9 cellular contexts compared by ENCODE assay signal in the genomic region with DNA sequence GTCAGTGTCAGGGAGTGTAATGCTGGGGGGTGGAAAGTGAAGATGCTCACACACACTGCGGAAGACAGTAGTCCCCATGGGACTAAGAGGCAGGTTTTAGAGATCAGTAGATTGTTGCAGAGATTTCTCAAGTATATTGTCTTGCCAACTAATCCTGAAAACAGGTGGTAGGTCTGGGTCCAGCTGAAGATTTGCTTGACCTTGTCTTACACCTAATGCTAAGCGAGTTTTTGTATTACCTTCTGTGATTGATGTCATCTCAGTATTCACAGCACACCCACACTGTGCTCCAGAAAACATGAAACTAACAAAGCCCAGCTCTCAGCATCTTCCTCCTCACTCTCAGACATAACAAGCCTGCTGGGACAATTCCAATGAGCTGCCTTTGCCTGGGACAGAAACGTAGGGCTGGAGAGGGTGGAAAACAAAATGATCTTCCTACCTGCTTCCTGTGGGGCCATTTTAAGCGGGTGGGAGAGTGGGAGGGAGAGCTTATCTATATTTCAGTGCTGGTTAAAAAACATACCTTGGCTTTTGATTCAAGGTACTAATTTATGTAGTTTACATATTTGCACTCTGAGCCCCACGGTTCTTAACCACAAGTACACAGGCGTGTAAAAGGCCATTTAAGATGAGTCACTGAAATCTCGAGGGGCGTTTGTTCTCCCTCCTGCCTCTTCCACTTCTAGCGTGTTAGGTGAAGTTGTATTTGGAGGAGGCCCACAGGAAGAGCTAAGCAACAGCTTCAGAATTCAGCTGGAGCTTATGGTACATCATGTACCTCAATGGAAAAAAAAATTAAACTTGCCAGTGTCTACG. TPM values are rescaled to one million over a fixed set of nuclear protein-coding genes. Genes with fewer than 3 reads are reported as not detected.
DNase-seq lines count a peak whose midpoint lies in the region; ATAC-seq, FAIRE-seq and TF ChIP-seq lines count a peak whose summit lies in the region.
"Had no signal": no experiment of that assay in that cellular context is flagged by ENCODE, and none has a peak within 500 bp of the region (broad histone marks: within the 10 kb centered on the region; RNA-seq: fewer than 3 reads in every experiment).

No MANE protein-coding gene starts in this region.

- TF ChIP-seq POLR2A in GM12892 (IDR thresholded peaks at IDR 0.05; ENCODE audit: low read depth, low read length) = no peak

- no peak overlapping the region for H3K27ac Mint-ChIP-seq in GM23338

- H3K27me3 Mint-ChIP-seq in GM23338 (ENCODE audit: insufficient read depth, low read depth, poor library complexity) = peaks cover 2% of the 10 kb centered on the region

- no peaks in the 10 kb centered on the region for H3K79me2 ChIP-seq in GM23338 (replicated peaks; ENCODE audit: insufficient read depth)

- no peaks in the 10 kb centered on the region for H3K9me3 Mint-ChIP-seq in GM23338

- H3F3A ChIP-seq in GM23338 (replicated peaks; ENCODE audit: low read depth) = no peaks in the 10 kb centered on the region

- H2AFZ ChIP-seq in GM23338 = peak overlapping the region; percentile 48; the same call in 1 of the 2 replicates

- H3K4me3 Mint-ChIP-seq in GM23338 = no peak overlapping the region

- no peaks in the 10 kb centered on the region for H3K36me3 Mint-ChIP-seq in GM23338 (ENCODE audit: low read depth)

- H3K9me3 ChIP-seq in SJCRH30 (replicated peaks) = no peaks in the 10 kb centered on the region
- no peaks in the 10 kb centered on the region for H3K9me3 ChIP-seq in left lung

- intact Hi-C loops in left lung (cut with DNase I) = no loop called here

- H3K4me2 ChIP-seq in GM23338 = no peak overlapping the region

- peaks cover 17% of the 10 kb centered on the region for H3K4me1 Mint-ChIP-seq in GM23338

- no peaks in the 10 kb centered on the region for H4K20me1 ChIP-seq in GM23338 (replicated peaks; ENCODE audit: insufficient read depth)

- no peak overlapping the region for H3K27ac ChIP-seq in GM23338 (ENCODE audit: low read depth)
- H3K27ac ChIP-seq in SJCRH30 = no peak overlapping the region
- no peak overlapping the region for H3K27ac ChIP-seq in left lung

- H3K4me3 ChIP-seq in GM23338 (no peak overlapping the region), SJCRH30 (peak overlapping the region; percentile 19; the same call in 1 of the 2 replicates), left lung (no peak overlapping the region)

- H3K27me3 ChIP-seq in GM23338 (ENCODE audit: insufficient read depth) (no peaks in the 10 kb centered on the region), SJCRH30 (no peaks in the 10 kb centered on the region), left lung (no peaks in the 10 kb centered on the region)

- H3K36me3 ChIP-seq in GM23338 (ENCODE audit: insufficient read depth) (no peaks in the 10 kb centered on the region), SJCRH30 (no peaks in the 10 kb centered on the region), left lung (no peaks in the 10 kb centered on the region)

- peaks cover 4% of the 10 kb centered on the region; the same call in 1 of the 2 replicates for H3K9me2 ChIP-seq in GM23338 (ENCODE audit: insufficient read depth)

- DNase-seq in GM23338 (ENCODE audit: low spot score) (no peak), SJCRH30 (peak in 1 of 2 experiments; percentile 20), left lung (no peak), NCI-H446 treated with DMSO at 0.1 percent for 48 hours (lab: John Stamatoyannopoulos, UW) (no peak), GM12892 (ENCODE audit: insufficient read length) (no peak), inferior parietal cortex (ENCODE audit: extremely low spot score) (no peak), DMS114 treated with DMSO at 0.1 percent for 48 hours (lab: John Stamatoyannopoulos, UW; ENCODE audit: unreplicated experiment) (no peak)
- DNase-seq: NCI-H1092 treated with DMSO at 0.1 percent for 48 hours had no signal

- TF ChIP-seq CTCF in GM23338 (conservative IDR thresholded peaks at IDR 0.05; ENCODE audit: low read depth in 2 of 2) (no peak), left lung (IDR thresholded peaks at IDR 0.05) (no peak)

- ATAC-seq in GM18508 (IDR thresholded peaks at IDR 0.05; ENCODE audit: insufficient read depth, unreplicated experiment) (peak; percentile 67), GM23338 (no peak), left lung (peak; percentile 70)

- no peak for FAIRE-seq in GM12892 (lab: Jason Lieb, UNC)

- H3K4me1 ChIP-seq in GM23338 (ENCODE audit: insufficient read depth) = peaks cover 13% of the 10 kb centered on the region; the same call in 1 of the 2 replicates
- peaks cover 7% of the 10 kb centered on the region for H3K4me1 ChIP-seq in SJCRH30
- no peaks in the 10 kb centered on the region for H3K4me1 ChIP-seq in left lung

TF ChIP-seq in GM23338, 12 proteins besides CTCF, POLR2A, EP300 and RAD21 (continues in another document):
- TF ChIP-seq, protein P1, sequence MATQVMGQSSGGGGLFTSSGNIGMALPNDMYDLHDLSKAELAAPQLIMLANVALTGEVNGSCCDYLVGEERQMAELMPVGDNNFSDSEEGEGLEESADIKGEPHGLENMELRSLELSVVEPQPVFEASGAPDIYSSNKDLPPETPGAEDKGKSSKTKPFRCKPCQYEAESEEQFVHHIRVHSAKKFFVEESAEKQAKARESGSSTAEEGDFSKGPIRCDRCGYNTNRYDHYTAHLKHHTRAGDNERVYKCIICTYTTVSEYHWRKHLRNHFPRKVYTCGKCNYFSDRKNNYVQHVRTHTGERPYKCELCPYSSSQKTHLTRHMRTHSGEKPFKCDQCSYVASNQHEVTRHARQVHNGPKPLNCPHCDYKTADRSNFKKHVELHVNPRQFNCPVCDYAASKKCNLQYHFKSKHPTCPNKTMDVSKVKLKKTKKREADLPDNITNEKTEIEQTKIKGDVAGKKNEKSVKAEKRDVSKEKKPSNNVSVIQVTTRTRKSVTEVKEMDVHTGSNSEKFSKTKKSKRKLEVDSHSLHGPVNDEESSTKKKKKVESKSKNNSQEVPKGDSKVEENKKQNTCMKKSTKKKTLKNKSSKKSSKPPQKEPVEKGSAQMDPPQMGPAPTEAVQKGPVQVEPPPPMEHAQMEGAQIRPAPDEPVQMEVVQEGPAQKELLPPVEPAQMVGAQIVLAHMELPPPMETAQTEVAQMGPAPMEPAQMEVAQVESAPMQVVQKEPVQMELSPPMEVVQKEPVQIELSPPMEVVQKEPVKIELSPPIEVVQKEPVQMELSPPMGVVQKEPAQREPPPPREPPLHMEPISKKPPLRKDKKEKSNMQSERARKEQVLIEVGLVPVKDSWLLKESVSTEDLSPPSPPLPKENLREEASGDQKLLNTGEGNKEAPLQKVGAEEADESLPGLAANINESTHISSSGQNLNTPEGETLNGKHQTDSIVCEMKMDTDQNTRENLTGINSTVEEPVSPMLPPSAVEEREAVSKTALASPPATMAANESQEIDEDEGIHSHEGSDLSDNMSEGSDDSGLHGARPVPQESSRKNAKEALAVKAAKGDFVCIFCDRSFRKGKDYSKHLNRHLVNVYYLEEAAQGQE (IDR thresholded peaks at IDR 0.05; ENCODE audit: unreplicated experiment) = no peak
- no peak for TF ChIP-seq EZH2 (IDR thresholded peaks at IDR 0.05; ENCODE audit: low read depth, unreplicated experiment)
- no peak for TF ChIP-seq JUNB (IDR thresholded peaks at IDR 0.05; ENCODE audit: unreplicated experiment)
- no peak for TF ChIP-seq POLR2AphosphoS5 (IDR thresholded peaks at IDR 0.05; ENCODE audit: low read depth)
- TF ChIP-seq ZNF331 (CRISPR knock-in tag; IDR thresholded peaks at IDR 0.05; ENCODE audit: low read depth) = no peak
- no peak for TF ChIP-seq NANOG (IDR thresholded peaks at IDR 0.05; ENCODE audit: borderline replicate concordance)
- no peak for TF ChIP-seq CREB1 (CRISPR knock-in tag; IDR thresholded peaks at IDR 0.05; ENCODE audit: low read depth)

RNA-seq across cellular contexts. Expression of a gene that starts 23.1 kb away (rescaled TPM):
- total RNA-seq in GM23338 (2014; rRNA removed; shearing (Covaris generic)) = 47.6 and 55.5 TPM in 2 replicates
- polyA plus RNA-seq in GM23338 (2016; fragmentation: Nextera tagmentation; extraction: Ambion mirVana) = 94.8 and 111 TPM in 2 replicates
- total RNA-seq in SJCRH30 (2014; rRNA removed; shearing (Covaris generic)) = 79.2 and 86.6 TPM in 2 replicates
- 100 to 1,000 TPM in 1 of 2 donors, 10 to 100 TPM in 1; 91.7 to 119 TPM for total RNA-seq in left lung
- polyA plus RNA-seq in GM12892 (2012; ENCODE audit: missing spikeins) = 0.30 TPM
